10 cellular contexts compared by ENCODE assay signal in the genomic region with DNA sequence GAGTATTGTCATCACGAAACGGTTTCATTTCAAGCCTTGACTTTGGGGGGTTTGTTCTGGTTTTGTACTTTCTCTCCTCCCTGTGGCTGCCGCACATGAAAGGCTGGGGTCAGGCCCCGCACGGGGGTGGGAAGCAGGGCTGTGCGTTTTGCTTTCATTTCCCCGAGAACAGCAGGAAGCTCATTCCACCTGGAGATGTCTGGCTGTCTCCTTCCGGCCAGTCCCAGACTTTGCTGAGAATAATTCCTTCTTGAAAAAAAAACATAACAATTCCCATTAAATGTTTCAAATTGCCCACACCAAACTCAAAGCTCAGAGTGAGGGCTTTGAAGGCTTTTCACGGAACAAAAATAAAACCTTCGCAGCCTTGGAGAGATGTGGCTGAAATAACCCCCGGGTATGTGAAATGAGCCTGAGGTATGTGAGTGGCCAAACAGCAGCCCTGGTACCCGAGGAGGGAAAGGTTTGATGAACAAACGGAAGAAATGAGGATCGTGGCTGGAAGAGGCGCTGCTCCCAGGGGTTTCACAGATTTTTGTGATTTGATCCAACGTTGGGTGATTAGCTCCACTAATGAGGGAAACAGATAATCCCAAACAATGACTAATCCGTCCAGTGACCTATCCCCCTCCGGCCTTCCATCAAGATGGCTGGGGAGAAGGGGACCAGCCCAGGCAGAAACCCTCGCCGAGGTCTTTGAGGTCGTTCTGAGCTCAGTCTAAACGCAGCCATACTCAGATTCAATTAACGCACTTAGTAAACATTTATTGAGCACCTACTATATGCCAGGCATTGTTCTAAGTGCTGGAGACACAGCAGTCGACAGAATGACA.
DNase-seq lines count a peak whose midpoint lies in the region; ATAC-seq and TF ChIP-seq lines count a peak whose summit lies in the region.
"Had no signal": no experiment of that assay in that cellular context is flagged by ENCODE, and none has a peak within 500 bp of the region (broad histone marks: within the 10 kb centered on the region; RNA-seq: fewer than 3 reads in every experiment).

No MANE protein-coding gene starts in this region.

- DNase-seq in stimulated activated CD4-positive, alpha-beta T cell treated with anti-CD3 and anti-CD28 coated beads, Interleukin-4, amount 100 ng/mL, for 1 hour, result peak; percentile 26
- no peak for DNase-seq in stimulated activated CD4-positive, alpha-beta T cell treated with anti-CD3 and anti-CD28 coated beads, Interleukin-12 subunit alpha, Interleukin-12 subunit beta, amount 100 ng/mL, for 4 hours
- peak; percentile 69 for DNase-seq in coronary artery (ENCODE audit: low spot score)
- peak in 1 of 2 donors; percentile 67 for DNase-seq in vagina (ENCODE audit: extremely low spot score in 2 of 2)
- no peak for DNase-seq in amygdala (lab: John Stamatoyannopoulos, UW)
- no peak for DNase-seq in GDM1 (lab: John Stamatoyannopoulos, UW)
- DNase-seq: anterior cingulate cortex had no signal

- TF ChIP-seq POLR2A in vagina (IDR thresholded peaks at IDR 0.05), result no peak

- peaks cover 11% of the 10 kb centered on the region for H3K27me3 Mint-ChIP-seq in nephron (ENCODE audit: low read depth)

- H3K27ac ChIP-seq in coronary artery (peak overlapping the region; percentile 3 to 55), vagina (peak overlapping the region; percentile 26)
- H3K27ac ChIP-seq: C4-2B had no signal

- H3K27ac Mint-ChIP-seq in nephron, result peak overlapping the region; percentile 80 to 97 (median 93)

- H3K4me3 Mint-ChIP-seq in nephron, result peak overlapping the region; percentile 44 to 49 (median 49)

- H3K9me3 Mint-ChIP-seq in nephron, result no peaks in the 10 kb centered on the region

- H3K4me3 ChIP-seq in coronary artery (no peak overlapping the region), vagina (no peak overlapping the region)

- intact Hi-C loops in vagina (cut with DNase I), result no loop called here

- no peaks in the 10 kb centered on the region for H3K27me3 ChIP-seq in vagina

- H3K4me1 Mint-ChIP-seq in nephron, result peaks cover 61% of the 10 kb centered on the region

- no peak for ATAC-seq in HG02884 (IDR thresholded peaks at IDR 0.05; ENCODE audit: unreplicated experiment)

- no peaks in the 10 kb centered on the region for H3K36me3 Mint-ChIP-seq in nephron (ENCODE audit: low read depth)

- no peaks in the 10 kb centered on the region for H3K9me3 ChIP-seq in vagina

- TF ChIP-seq CTCF in coronary artery (IDR thresholded peaks at IDR 0.05), result no peak
- no peak for TF ChIP-seq CTCF in nephron (IDR thresholded peaks at IDR 0.05; ENCODE audit: unreplicated experiment in 3 of 3)
- no peak for TF ChIP-seq CTCF in vagina (IDR thresholded peaks at IDR 0.05)

- H3K36me3 ChIP-seq in vagina, result no peaks in the 10 kb centered on the region

- H3K4me1 ChIP-seq in vagina, result peaks cover 69% of the 10 kb centered on the region

Comparison
In these comparisons a context has a peak if more than half of its experiments do, and no peak if none do; other contexts are left out.
1. DNase-seq: peak in stimulated activated CD4-positive, alpha-beta T cell treated with anti-CD3 and anti-CD28 coated beads, Interleukin-4, amount 100 ng/mL, for 1 hour (single experiment) and coronary artery (single experiment); none in stimulated activated CD4-positive, alpha-beta T cell treated with anti-CD3 and anti-CD28 coated beads, Interleukin-12 subunit alpha, Interleukin-12 subunit beta, amount 100 ng/mL, for 4 hours (single experiment), amygdala (0 of 56) and GDM1 (single experiment).